8 cellular contexts compared by ENCODE assay signal in the genomic region with DNA sequence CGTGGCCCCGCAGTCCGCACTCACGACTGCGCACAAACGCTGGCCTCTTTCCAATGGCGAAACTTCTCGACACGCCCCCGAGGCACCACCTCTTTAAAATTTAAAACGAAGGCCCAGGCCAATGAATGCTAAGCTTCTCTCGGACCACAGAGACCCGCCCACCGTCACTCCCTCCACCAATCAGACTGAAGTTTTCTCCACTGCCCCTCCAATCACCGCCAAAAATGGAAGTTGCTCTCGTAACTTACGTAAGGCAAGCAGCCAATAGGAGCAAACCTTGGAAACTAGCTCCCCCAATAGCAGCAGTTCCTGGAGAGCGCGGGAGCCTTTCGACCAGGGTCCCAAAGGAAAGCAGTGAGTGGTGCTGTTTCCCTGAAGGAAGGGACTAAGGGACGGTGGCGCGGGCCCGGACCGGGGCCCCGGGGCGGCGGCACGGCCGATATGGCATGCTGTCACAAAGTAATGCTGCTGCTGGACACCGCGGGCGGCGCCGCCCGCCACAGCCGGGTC. TPM values are rescaled to one million over a fixed set of nuclear protein-coding genes. Genes with fewer than 3 reads are reported as not detected.
DNase-seq lines count a peak whose midpoint lies in the region; ATAC-seq, FAIRE-seq and TF ChIP-seq lines count a peak whose summit lies in the region.

Gene TICRR (plus strand): TSS at position 324 of the 510 bp plus-strand sequence. CDS start 118 bp downstream, at position 442.

- ATAC-seq in naive B cell (ENCODE audit: low read depth in 2 of 2), result peak; percentile 98
- ATAC-seq in stimulated activated effector memory CD8-positive, alpha-beta T cell treated with anti-CD3 and anti-CD28 coated beads, Interleukin-12 subunit alpha, Interleukin-12 subunit beta, amount 100 ng/mL, for 72 hours, result peak; percentile 97

- H3K4me3 ChIP-seq in DOHH2 (ENCODE audit: low read length) (peak within 1 kb of the TSS; percentile 97), GM23248 (peak within 1 kb of the TSS; percentile 76), Karpas-422 (ENCODE audit: low read length) (peak within 1 kb of the TSS; percentile 89)

- peak within 1 kb of the TSS; percentile 87 for H2AFZ ChIP-seq in GM23248
- H2AFZ ChIP-seq in Karpas-422 (ENCODE audit: low read length), result peak within 1 kb of the TSS; percentile 56; the same call in 1 of the 2 replicates

- H3K9me3 Mint-ChIP-seq in naive B cell, result no peaks in the 10 kb centered on the region
- H3K9me3 Mint-ChIP-seq in stimulated activated effector memory CD8-positive, alpha-beta T cell treated with anti-CD3 and anti-CD28 coated beads, Interleukin-12 subunit alpha, Interleukin-12 subunit beta, amount 100 ng/mL, for 72 hours, result no peaks in the 10 kb centered on the region

- H3K27me3 Mint-ChIP-seq in naive B cell, result peaks cover 17 to 24% (median 19%) of the 10 kb centered on the region in 3 donors

- H3K4me2 ChIP-seq in DOHH2 (ENCODE audit: low read length), result peak within 1 kb of the TSS; percentile 93
- H3K4me2 ChIP-seq in GM23248 (ENCODE audit: unreplicated experiment), result peak within 1 kb of the TSS; percentile 98
- H3K4me2 ChIP-seq in Karpas-422 (ENCODE audit: low read depth, low read length, poor library complexity, severe bottlenecking), result peak within 1 kb of the TSS; percentile 95

- no peaks in the 10 kb centered on the region for H3K36me3 Mint-ChIP-seq in naive B cell
- H3K36me3 Mint-ChIP-seq in stimulated activated effector memory CD8-positive, alpha-beta T cell treated with anti-CD3 and anti-CD28 coated beads, Interleukin-12 subunit alpha, Interleukin-12 subunit beta, amount 100 ng/mL, for 72 hours, result peaks cover 26% of the 10 kb centered on the region

- H4K20me1 ChIP-seq in DOHH2 (ENCODE audit: control insufficient read depth, insufficient read depth, low read depth, low read length), result peaks cover 19% of the 10 kb centered on the region
- H4K20me1 ChIP-seq in GM23248 (ENCODE audit: insufficient read depth), result no peaks in the 10 kb centered on the region
- H4K20me1 ChIP-seq in Karpas-422 (ENCODE audit: insufficient read depth, low read depth, low read length), result no peaks in the 10 kb centered on the region

- peak within 1 kb of the TSS; percentile 68 to 95 (median 86) for H3K4me3 Mint-ChIP-seq in naive B cell
- H3K4me3 Mint-ChIP-seq in stimulated activated effector memory CD8-positive, alpha-beta T cell treated with anti-CD3 and anti-CD28 coated beads, Interleukin-12 subunit alpha, Interleukin-12 subunit beta, amount 100 ng/mL, for 72 hours, result peak within 1 kb of the TSS; percentile 81

- H3K27ac ChIP-seq in DOHH2 (ENCODE audit: low read depth, low read length) (peak within 1 kb of the TSS; percentile 62), GM23248 (peak within 1 kb of the TSS; percentile 60), Karpas-422 (ENCODE audit: low read length) (no peak within 1 kb of the TSS)

- no peaks in the 10 kb centered on the region for H3F3A ChIP-seq in DOHH2 (ENCODE audit: control insufficient read depth, insufficient read depth)
- H3F3A ChIP-seq in GM23248 (ENCODE audit: insufficient read depth), result no peaks in the 10 kb centered on the region

- H3K36me3 ChIP-seq in DOHH2 (ENCODE audit: control insufficient read depth, low read length), result peaks cover 45% of the 10 kb centered on the region
- H3K36me3 ChIP-seq in GM23248 (ENCODE audit: low read depth), result no peaks in the 10 kb centered on the region
- H3K36me3 ChIP-seq in Karpas-422 (ENCODE audit: insufficient read depth, low read length), result peaks cover 7% of the 10 kb centered on the region; the same call in 1 of the 2 replicates

- peaks cover 4 to 10% (median 10%) of the 10 kb centered on the region in 3 donors for H3K4me1 Mint-ChIP-seq in naive B cell
- H3K4me1 Mint-ChIP-seq in stimulated activated effector memory CD8-positive, alpha-beta T cell treated with anti-CD3 and anti-CD28 coated beads, Interleukin-12 subunit alpha, Interleukin-12 subunit beta, amount 100 ng/mL, for 72 hours, result peaks cover 25% of the 10 kb centered on the region

- no peaks in the 10 kb centered on the region for H3K9me2 ChIP-seq in DOHH2 (replicated peaks; ENCODE audit: control insufficient read depth, low read length)
- no peaks in the 10 kb centered on the region for H3K9me2 ChIP-seq in GM23248 (ENCODE audit: insufficient read depth)
- no peaks in the 10 kb centered on the region for H3K9me2 ChIP-seq in Karpas-422 (replicated peaks; ENCODE audit: insufficient read depth, low read length)

- peak within 1 kb of the TSS in 5 of 6 donors; percentile 5 to 33 (median 23) for H3K27ac Mint-ChIP-seq in naive B cell
- H3K27ac Mint-ChIP-seq in stimulated activated effector memory CD8-positive, alpha-beta T cell treated with anti-CD3 and anti-CD28 coated beads, Interleukin-12 subunit alpha, Interleukin-12 subunit beta, amount 100 ng/mL, for 72 hours, result peak within 1 kb of the TSS; percentile 85

- peak within 1 kb of the TSS; percentile 82 for H3K9ac ChIP-seq in GM23248
- peak within 1 kb of the TSS; percentile 82 for H3K9ac ChIP-seq in Karpas-422 (ENCODE audit: low read length)

- DNase-seq in GM23248, result peak; percentile 100
- DNase-seq in Karpas-422, result peak; percentile 100
- DNase-seq in RCC 7860 (ENCODE audit: low spot score), result peak; percentile 98
- peak; percentile 94 to 95 for DNase-seq in activated T-cell treated with anti-CD3 and anti-CD28 coated beads, Interleukin-2, amount 50 U/mL, for 48 hours
- peak; percentile 100 for DNase-seq in fibroblast of gingiva (ENCODE audit: low read depth)
- peak; percentile 98 for DNase-seq in naive B cell
- DNase-seq in stimulated activated effector memory CD8-positive, alpha-beta T cell treated with anti-CD3 and anti-CD28 coated beads, Interleukin-12 subunit alpha, Interleukin-12 subunit beta, amount 100 ng/mL, for 72 hours (ENCODE audit: low spot score in 2 of 2), result peak; percentile 71 to 95

- 1% methylated on average over 37 of the region's 37 CpGs for WGBS in GM23248 (ENCODE audit: low coverage in 1 of 2, low lambda C conversion rate in 2 of 2, missing lambda C conversion rate in 2 of 2), 2 experiments

- peak; percentile 96 for FAIRE-seq in RCC 7860 (lab: Jason Lieb, UNC)

- H3K79me2 ChIP-seq in DOHH2 (ENCODE audit: control insufficient read depth, low read length), result peaks cover 56% of the 10 kb centered on the region
- peaks cover 44% of the 10 kb centered on the region for H3K79me2 ChIP-seq in GM23248 (ENCODE audit: insufficient read depth)
- peaks cover 46% of the 10 kb centered on the region for H3K79me2 ChIP-seq in Karpas-422 (ENCODE audit: low read length)

- TF ChIP-seq CTCF in DOHH2 (IDR thresholded peaks at IDR 0.05; ENCODE audit: low read depth, low read length, poor library complexity, severe bottlenecking), result no peak

- in situ Hi-C loops in GM23248 (cut with MboI), result no loop called here

- H3K4me1 ChIP-seq in DOHH2 (ENCODE audit: control insufficient read depth, low read length), result peaks cover 42% of the 10 kb centered on the region
- no peaks in the 10 kb centered on the region for H3K4me1 ChIP-seq in GM23248 (ENCODE audit: insufficient read depth)
- H3K4me1 ChIP-seq in Karpas-422 (ENCODE audit: low read length), result peaks cover 25% of the 10 kb centered on the region

- no peaks in the 10 kb centered on the region for H3K27me3 ChIP-seq in DOHH2 (ENCODE audit: control insufficient read depth, low read length)
- H3K27me3 ChIP-seq in GM23248 (replicated peaks; ENCODE audit: insufficient read depth), result no peaks in the 10 kb centered on the region
- no peaks in the 10 kb centered on the region for H3K27me3 ChIP-seq in Karpas-422 (ENCODE audit: low read length)

- no peaks in the 10 kb centered on the region for H3K9me3 ChIP-seq in DOHH2 (ENCODE audit: control insufficient read depth, insufficient read depth, low read length)
- no peaks in the 10 kb centered on the region for H3K9me3 ChIP-seq in GM23248 (ENCODE audit: low read depth)
- no peaks in the 10 kb centered on the region for H3K9me3 ChIP-seq in Karpas-422 (ENCODE audit: low read length)

RNA-seq across cellular contexts. Expression of gene TICRR, which starts in this region (rescaled TPM):
- 2.3 and 2.4 TPM in 2 replicates for total RNA-seq in GM23248 (2014; rRNA removed; shearing (Covaris generic))
- 1.2 and 1.3 TPM in 2 replicates for polyA plus RNA-seq in GM23248 (2016; fragmentation: Nextera tagmentation; extraction: Ambion mirVana)
- 5.1 and 5.5 TPM in 2 replicates for total RNA-seq in Karpas-422 (2014; rRNA removed; shearing (Covaris generic); ENCODE audit: low replicate concordance)
- not detected for polyA plus RNA-seq in naive B cell (ENCODE audit: low read depth in 6 of 6)

Comparison
In these comparisons a context has a peak if more than half of its experiments do, and no peak if none do; other contexts are left out.
1. Peak in DNase-seq and ATAC-seq in naive B cell; RNA of the gene not detected or under 1 TPM.